ENCODE assay signal across 30 cellular contexts in the genomic region with DNA sequence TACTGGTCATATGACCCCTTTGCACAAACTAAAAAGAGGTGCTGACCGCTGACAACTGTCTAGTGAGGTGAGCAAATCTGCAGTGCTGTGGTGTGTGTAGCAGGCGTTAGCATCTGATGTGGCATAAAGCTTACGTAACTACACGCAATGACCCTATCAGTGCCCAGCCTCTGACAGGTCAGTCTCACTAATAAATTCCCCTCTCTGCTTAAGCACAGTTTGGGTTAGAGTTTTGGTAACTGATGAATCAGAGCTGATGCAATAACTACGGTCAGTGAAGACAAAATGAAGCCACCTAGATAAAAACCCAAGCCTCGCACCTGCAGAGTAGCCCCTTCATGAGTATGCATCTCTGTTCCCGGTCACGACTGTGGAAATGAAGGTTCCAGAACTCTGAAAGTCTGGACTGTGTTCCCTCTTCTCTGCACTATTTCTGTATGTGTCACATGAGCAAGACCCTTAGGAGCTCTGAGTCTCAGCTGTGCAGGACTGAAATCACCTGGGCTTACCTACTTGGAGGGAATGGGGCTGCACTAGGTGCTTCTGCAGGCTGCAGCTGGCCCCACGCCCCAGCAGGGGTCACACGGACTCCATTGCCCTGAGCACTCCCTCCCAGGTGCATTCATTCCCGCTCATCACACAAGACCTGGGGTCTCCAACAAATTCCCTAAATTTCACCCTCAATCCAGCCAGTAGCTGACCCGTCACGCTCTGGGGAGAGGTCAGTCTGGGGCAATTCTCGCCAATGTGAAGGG. TPM values are rescaled to one million over a fixed set of nuclear protein-coding genes. Genes with fewer than 3 reads are reported as not detected.
A peak's percentile ranks its signal among the peaks of the same experiment; 100 is the strongest.
DNase-seq lines count a peak whose midpoint lies in the region; ATAC-seq, FAIRE-seq and TF ChIP-seq lines count a peak whose summit lies in the region.
"Had no signal": no experiment of that assay in that cellular context is flagged by ENCODE, and none has a peak within 500 bp of the region (broad histone marks: within the 10 kb centered on the region; RNA-seq: fewer than 3 reads in every experiment).

No MANE protein-coding gene starts in this region.

- peaks cover 16% of the 10 kb centered on the region for H3K4me1 Mint-ChIP-seq in neural crest cell
- H3K4me1 Mint-ChIP-seq: stimulated activated memory B cell treated with anti-CD40 and anti-IgM and Interleukin-4, amounts not matched to agents 10 μg/mL and 1 μg/mL and 100 μg/mL, for 72 hours; T-cell had no signal

- H3K27ac Mint-ChIP-seq in neural crest cell (ENCODE audit: unreplicated experiment): no peak overlapping the region
- H3K27ac Mint-ChIP-seq: activated CD4-positive, alpha-beta memory T cell treated with anti-CD3 and anti-CD28 coated beads for 36 hours; stimulated activated memory B cell treated with anti-CD40 and anti-IgM and Interleukin-4, amounts not matched to agents 10 μg/mL and 1 μg/mL and 100 μg/mL, for 72 hours; T-cell had no signal

- H3K79me2 ChIP-seq in HCT116 (ENCODE audit: insufficient read depth, low read length): no peaks in the 10 kb centered on the region

- peaks cover 3% of the 10 kb centered on the region for H3K9me3 Mint-ChIP-seq in neural crest cell
- H3K9me3 Mint-ChIP-seq: activated CD4-positive, alpha-beta memory T cell treated with anti-CD3 and anti-CD28 coated beads for 36 hours; stimulated activated memory B cell treated with anti-CD40 and anti-IgM and Interleukin-4, amounts not matched to agents 10 μg/mL and 1 μg/mL and 100 μg/mL, for 72 hours; T-cell had no signal

- no peaks in the 10 kb centered on the region for H3K9me3 ChIP-seq in HCT116 (ENCODE audit: control insufficient read depth in 1 of 2, insufficient read depth in 1 of 2, low read depth in 1 of 2, low read length in 2 of 2)
- H3K9me3 ChIP-seq: BLaER1 treated with 17β-estradiol and CSF1 and Interleukin-3, amounts not matched to agents 10 nM and 100 nM; HAP-1 had no signal

- H3K9ac ChIP-seq in HCT116 (ENCODE audit: low read length): no peak overlapping the region
- H3K9ac ChIP-seq: BLaER1 treated with 17β-estradiol and CSF1 and Interleukin-3, amounts not matched to agents 10 nM and 100 nM had no signal

- H3K4me3 Mint-ChIP-seq in neural crest cell: no peak overlapping the region
- H3K4me3 Mint-ChIP-seq: activated CD4-positive, alpha-beta memory T cell treated with anti-CD3 and anti-CD28 coated beads for 36 hours; stimulated activated memory B cell treated with anti-CD40 and anti-IgM and Interleukin-4, amounts not matched to agents 10 μg/mL and 1 μg/mL and 100 μg/mL, for 72 hours; T-cell had no signal

- H3K27ac ChIP-seq in HCT116 (ENCODE audit: low read depth, low read length): no peak overlapping the region
- H3K27ac ChIP-seq: BLaER1 treated with 17β-estradiol and CSF1 and Interleukin-3, amounts not matched to agents 10 nM and 100 nM; epithelial cell of prostate had no signal

- no peak for FAIRE-seq in D721Med (lab: Jason Lieb, UNC)
- no peak for FAIRE-seq in bronchial epithelial cell (lab: Jason Lieb, UNC)
- no peak for FAIRE-seq in urothelium cell line (lab: Jason Lieb, UNC)
- FAIRE-seq: small intestine had no signal

- peaks cover 6% of the 10 kb centered on the region for H3K27me3 Mint-ChIP-seq in neural crest cell (ENCODE audit: low read depth)
- H3K27me3 Mint-ChIP-seq: activated CD4-positive, alpha-beta memory T cell treated with anti-CD3 and anti-CD28 coated beads for 36 hours; stimulated activated memory B cell treated with anti-CD40 and anti-IgM and Interleukin-4, amounts not matched to agents 10 μg/mL and 1 μg/mL and 100 μg/mL, for 72 hours had no signal

- TF ChIP-seq CTCF in D721Med (IDR thresholded peaks at IDR 0.05; ENCODE audit: insufficient read depth, missing control alignments) (peak; percentile 17), HCT116 (IDR thresholded peaks at IDR 0.05 in 2 of 3, conservative IDR thresholded peaks at IDR 0.05 in 1 of 3; ENCODE audit: borderline replicate concordance in 1 of 3, insufficient read depth in 1 of 3, low read depth in 2 of 3, low read length in 2 of 3) (peak in 1 of 3 experiments; percentile 27; a peak in 1 of 6 replicates), bronchial epithelial cell (IDR thresholded peaks at IDR 0.05; ENCODE audit: insufficient read depth, low read length, severe bottlenecking) (no peak), neural crest cell (conservative IDR thresholded peaks at IDR 0.05) (peak; percentile 22)

- POLR2A ChIA-PET in HCT116 (lab: Charles Lee): no interaction called here

- RAD21 ChIA-PET in HCT116 (lab: Charles Lee; ENCODE audit: low non-redundant PET in 1 of 2, low total read pairs in 2 of 2, uncharacterized antibody in 2 of 2, unreplicated experiment in 2 of 2): no interaction called here

- H3K36me3 ChIP-seq in HCT116 (ENCODE audit: control insufficient read depth in 1 of 2, insufficient read depth in 2 of 2, low read length in 2 of 2) (no peaks in the 10 kb centered on the region), bronchial epithelial cell (ENCODE audit: control insufficient read depth, insufficient read depth, low read length) (no peaks in the 10 kb centered on the region)
- H3K36me3 ChIP-seq: BLaER1 treated with 17β-estradiol and CSF1 and Interleukin-3, amounts not matched to agents 10 nM and 100 nM; HAP-1 had no signal

- H3K36me3 Mint-ChIP-seq in neural crest cell (ENCODE audit: low read depth): no peaks in the 10 kb centered on the region
- H3K36me3 Mint-ChIP-seq: activated CD4-positive, alpha-beta memory T cell treated with anti-CD3 and anti-CD28 coated beads for 36 hours; stimulated activated memory B cell treated with anti-CD40 and anti-IgM and Interleukin-4, amounts not matched to agents 10 μg/mL and 1 μg/mL and 100 μg/mL, for 72 hours; T-cell had no signal

- no peak for TF ChIP-seq POLR2A in HCT116 (IDR thresholded peaks at IDR 0.05; ENCODE audit: borderline replicate concordance, extremely low read depth, insufficient read depth, insufficient read length)

- in situ Hi-C loops in G401 (cut with HindIII; ENCODE audit: low sequenced_read_pairs): no loop called here

- CTCF ChIA-PET in HCT116 (lab: Charles Lee): interaction anchor here (1.6 kb wide), 1 partner anchor 86 kb away, joined by 4 read pairs; no protein-coding TSS in a partner anchor

- no peak overlapping the region for H3K4me2 ChIP-seq in HCT116 (ENCODE audit: low read length)

- H4K20me1 ChIP-seq in HCT116 (ENCODE audit: insufficient read depth): no peaks in the 10 kb centered on the region
- H4K20me1 ChIP-seq: BLaER1 treated with 17β-estradiol and CSF1 and Interleukin-3, amounts not matched to agents 10 nM and 100 nM had no signal

- no TSS peak for BruUV-seq in HCT116 (replicated peaks; lab: Mats Ljungman, UMichigan)

- DNase-seq in D721Med (ENCODE audit: insufficient read length, low spot score): no peak
- peak; percentile 2 for DNase-seq in HCT116 (ENCODE audit: low read depth, low spot score)
- peak; percentile 12 for DNase-seq in bronchial epithelial cell (ENCODE audit: low read depth)
- no peak for DNase-seq in neural crest cell (ENCODE audit: low read depth, low spot score)
- DNase-seq in G401 (ENCODE audit: low spot score): no peak
- no peak for DNase-seq in urothelium cell line (ENCODE audit: low spot score)
- DNase-seq in hypothalamus (lab: John Stamatoyannopoulos, UW): no peak
- DNase-seq: activated CD4-positive, alpha-beta memory T cell treated with anti-CD3 and anti-CD28 coated beads for 36 hours; activated gamma-delta T cell; cerebellar nuclear complex; COR-L47; Kasumi-1; left colon; mesenchymal stem cell; NCI-H1092; NCI-H2081; NCI-H446; NCI-H82; occipital lobe; retina; SHP77; small intestine; stimulated activated CD4-positive, alpha-beta T cell treated with anti-CD3 and anti-CD28 coated beads, Interleukin-2, amount 100 ng/mL, for 48 hours; T-cell had no signal

- H3K27me3 ChIP-seq in HCT116 (ENCODE audit: insufficient read depth, low read length) (no peaks in the 10 kb centered on the region), bronchial epithelial cell (ENCODE audit: control insufficient read depth, insufficient read depth, low read length) (no peaks in the 10 kb centered on the region)
- H3K27me3 ChIP-seq: BLaER1 treated with 17β-estradiol and CSF1 and Interleukin-3, amounts not matched to agents 10 nM and 100 nM had no signal

- TF ChIP-seq RAD21 in HCT116 (IDR thresholded peaks at IDR 0.05; ENCODE audit: low read depth): 0 out of 2 replicates have a peak, but pooled peaks have one; percentile 19

- H3K9me2 ChIP-seq in HCT116 (ENCODE audit: insufficient read depth): no peaks in the 10 kb centered on the region

- intact Hi-C loops in HCT116 (cut with micrococcal nuclease): loop anchor here (5.0 kb wide), 1 partner anchor 86 kb away; no protein-coding TSS in a partner anchor

- H3K4me1 ChIP-seq in HCT116 (ENCODE audit: control insufficient read depth in 1 of 2, insufficient read depth in 2 of 2, low read length in 2 of 2): no peaks in the 10 kb centered on the region
- H3K4me1 ChIP-seq: HAP-1 had no signal

- H2AFZ ChIP-seq in HCT116 (ENCODE audit: low read depth, low read length, poor library complexity, severe bottlenecking): no peak overlapping the region

- H3K4me3 ChIP-seq in HCT116 (replicated peaks in 1 of 2; ENCODE audit: low read depth in 1 of 2, low read length in 2 of 2) (no peak overlapping the region), bronchial epithelial cell (ENCODE audit: low read depth, low read length) (no peak overlapping the region)
- H3K4me3 ChIP-seq: BLaER1 treated with 17β-estradiol and CSF1 and Interleukin-3, amounts not matched to agents 10 nM and 100 nM; HAP-1 had no signal

- no peak; the same call in 1 of the 2 replicates for ATAC-seq in HCT116
- ATAC-seq: activated CD4-positive, CD25-positive, alpha-beta regulatory T cell treated with anti-CD3 and anti-CD28 coated beads, Interleukin-2, amount 50 U/mL, for 24 hours; left colon; stimulated activated memory B cell treated with anti-CD40 and anti-IgM and Interleukin-4, amounts not matched to agents 10 μg/mL and 1 μg/mL and 100 μg/mL, for 72 hours; T-cell had no signal

TF ChIP-seq in HCT116, 20 proteins besides CTCF, POLR2A, EP300 and RAD21:
- peak; percentile 17; the same call in 1 of the 2 replicates for TF ChIP-seq CEBPB (IDR thresholded peaks at IDR 0.05; ENCODE audit: low read depth)
- TF ChIP-seq, protein P1, sequence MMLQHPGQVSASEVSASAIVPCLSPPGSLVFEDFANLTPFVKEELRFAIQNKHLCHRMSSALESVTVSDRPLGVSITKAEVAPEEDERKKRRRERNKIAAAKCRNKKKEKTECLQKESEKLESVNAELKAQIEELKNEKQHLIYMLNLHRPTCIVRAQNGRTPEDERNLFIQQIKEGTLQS (IDR thresholded peaks at IDR 0.05): no peak

RNA-seq across cellular contexts. Expression of a gene that starts 54.4 kb away (rescaled TPM):
- total RNA-seq in HCT116 (2021; ENCODE audit: unreplicated experiment) (not detected), bronchial epithelial cell (not detected in 2 replicates), neural crest cell (4.5 and 5.9 TPM in 2 replicates)
- 0.09 and 0.11 TPM in 2 replicates for polyA plus RNA-seq in HCT116 (2012)
- 65.0 and 75.3 TPM in 2 replicates for total RNA-seq in G401 (2014; rRNA removed; shearing (Covaris generic))
- total RNA-seq: myocyte had no signal

Comparison
In these comparisons a context has a peak if more than half of its experiments do, and no peak if none do; other contexts are left out.
1. DNase-seq: peak in HCT116 (single experiment) and bronchial epithelial cell (single experiment); none in D721Med (single experiment), neural crest cell (single experiment), G401 (single experiment), urothelium cell line (single experiment) and hypothalamus (0 of 51).